ENCODE assay signal across 11 cellular contexts in the genomic region with DNA sequence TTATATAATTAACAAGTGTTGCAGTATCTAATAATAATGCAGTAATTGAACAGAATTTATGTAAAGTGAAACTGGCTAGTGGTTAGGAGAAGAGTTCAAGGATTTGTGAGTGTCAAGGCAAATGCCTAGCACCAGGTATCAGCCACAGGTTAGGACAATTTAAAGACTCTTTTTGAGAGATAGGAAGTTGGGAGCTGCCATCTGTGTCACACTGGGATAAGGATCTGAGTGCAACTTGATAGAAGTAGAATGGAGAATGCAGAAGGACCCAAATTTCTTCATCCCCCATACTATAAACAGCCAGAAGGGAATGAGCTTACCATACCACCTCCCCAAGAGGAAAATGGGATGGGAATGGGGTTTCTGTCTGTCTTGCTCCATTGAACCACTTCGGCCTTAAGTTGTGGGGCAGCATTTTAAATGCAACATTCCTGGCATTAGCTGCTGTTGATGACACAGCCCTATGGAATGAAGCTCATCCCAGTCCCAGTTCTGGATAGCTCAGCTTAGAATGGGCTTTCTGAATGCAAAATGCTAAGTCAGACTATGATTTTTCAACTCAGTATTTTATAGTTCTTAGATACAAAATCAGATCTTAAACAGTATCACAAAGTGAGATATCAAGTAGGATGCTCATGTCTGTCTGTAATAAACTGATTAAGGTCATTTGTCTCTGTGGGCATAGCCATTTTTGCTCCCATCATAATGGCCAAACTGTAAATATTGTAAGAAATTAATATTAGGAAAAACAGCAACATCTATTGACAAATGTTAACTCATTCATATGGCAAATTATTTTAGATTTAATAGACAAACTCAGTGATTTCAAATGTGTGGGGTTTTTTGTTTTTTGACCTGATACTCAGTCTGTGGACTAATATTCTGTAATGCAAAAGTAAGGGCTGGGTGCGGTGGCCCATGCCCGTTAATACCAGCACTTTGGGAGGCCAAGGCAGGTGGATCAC. TPM values are rescaled to one million over a fixed set of nuclear protein-coding genes. Genes with fewer than 3 reads are reported as not detected.
DNase-seq lines count a peak whose midpoint lies in the region; ATAC-seq, FAIRE-seq and TF ChIP-seq lines count a peak whose summit lies in the region.
"Had no signal": no experiment of that assay in that cellular context is flagged by ENCODE, and none has a peak within 500 bp of the region (broad histone marks: within the 10 kb centered on the region; RNA-seq: fewer than 3 reads in every experiment).

No MANE protein-coding gene starts in this region.

- no peaks in the 10 kb centered on the region for H3K27me3 ChIP-seq in RWPE2 (ENCODE audit: insufficient read depth, poor library complexity, severe bottlenecking)
- H3K27me3 ChIP-seq in fibroblast of lung (ENCODE audit: control insufficient read depth, insufficient read depth, low read length), result no peaks in the 10 kb centered on the region
- H3K27me3 ChIP-seq: sigmoid colon had no signal

- H3K4me1 ChIP-seq in RWPE2 (ENCODE audit: insufficient read depth, poor library complexity, severe bottlenecking), result peaks cover 10% of the 10 kb centered on the region
- peaks cover 7% of the 10 kb centered on the region for H3K4me1 ChIP-seq in fibroblast of lung (ENCODE audit: control insufficient read depth, extremely low read depth, insufficient read depth, low read length)

- H3K4me1 Mint-ChIP-seq in glutamatergic neuron (ENCODE audit: low read depth, unreplicated experiment), result peaks cover 2% of the 10 kb centered on the region

- H3K4me2 ChIP-seq in fibroblast of lung (ENCODE audit: extremely low read depth, insufficient read depth, low read length), result peak overlapping the region; percentile 52

- FAIRE-seq in H54 (lab: Jason Lieb, UNC), result peak; percentile 97

- H3K9me3 ChIP-seq in RWPE2 (ENCODE audit: severe bottlenecking), result peaks cover 2% of the 10 kb centered on the region
- no peaks in the 10 kb centered on the region for H3K9me3 ChIP-seq in fibroblast of lung (ENCODE audit: control insufficient read depth, insufficient read depth, low read depth, low read length)
- H3K9me3 ChIP-seq: left ventricle myocardium inferior, sigmoid colon had no signal

- H2AFZ ChIP-seq in fibroblast of lung (ENCODE audit: low read length), result peak overlapping the region; percentile 77

- TF ChIP-seq CTCF in RWPE2 (IDR thresholded peaks at IDR 0.05; ENCODE audit: poor library complexity, severe bottlenecking) (peak; percentile 51), fibroblast of lung (conservative IDR thresholded peaks at IDR 0.05 in 1 of 2, IDR thresholded peaks at IDR 0.05 in 1 of 2; ENCODE audit: low read depth in 1 of 2, low read length in 2 of 2) (no peak), retinal pigment epithelial cell (conservative IDR thresholded peaks at IDR 0.05; ENCODE audit: low read depth, low read length) (no peak), glutamatergic neuron (IDR thresholded peaks at IDR 0.05; ENCODE audit: partially characterized antibody, unreplicated experiment) (no peak)

- no peaks in the 10 kb centered on the region for H3K9me3 Mint-ChIP-seq in glutamatergic neuron (ENCODE audit: unreplicated experiment)

- no peak for TF ChIP-seq POLR2A in H54 (IDR thresholded peaks at IDR 0.05; ENCODE audit: low read depth, low read length)
- no peak for TF ChIP-seq POLR2A in erythroblast (IDR thresholded peaks at IDR 0.05; ENCODE audit: low read length)

- no peaks in the 10 kb centered on the region for H3K27me3 Mint-ChIP-seq in glutamatergic neuron (ENCODE audit: unreplicated experiment)

- H3K27ac ChIP-seq in RWPE2 (ENCODE audit: poor library complexity, severe bottlenecking) (peak overlapping the region; percentile 29), fibroblast of lung (ENCODE audit: insufficient read depth, low read length) (no peak overlapping the region), caudate nucleus (ENCODE audit: low read depth, low read length) (no peak overlapping the region)
- H3K27ac ChIP-seq: left ventricle myocardium inferior had no signal

- DNase-seq in H54 (ENCODE audit: insufficient read length, low spot score) (peak; percentile 49), RWPE2 (ENCODE audit: low spot score) (no peak), fibroblast of lung (ENCODE audit: low read depth in 2 of 2) (peak; percentile 83 to 88), retinal pigment epithelial cell (ENCODE audit: low read depth) (peak; percentile 24), caudate nucleus (lab: John Stamatoyannopoulos, UW) (no peak), glutamatergic neuron (no peak), erythroblast (lab: John Stamatoyannopoulos, UW) (no peak)
- DNase-seq: left ventricle myocardium inferior, NCI-H1436 treated with DMSO at 0.1 percent for 48 hours, sigmoid colon had no signal

- no peaks in the 10 kb centered on the region for H3K36me3 Mint-ChIP-seq in glutamatergic neuron (ENCODE audit: unreplicated experiment)

- H3K36me3 ChIP-seq in RWPE2 (ENCODE audit: low read depth) (no peaks in the 10 kb centered on the region), fibroblast of lung (ENCODE audit: control insufficient read depth, insufficient read depth, low read length) (no peaks in the 10 kb centered on the region)

- no peak overlapping the region for H3K4me3 Mint-ChIP-seq in glutamatergic neuron (ENCODE audit: unreplicated experiment)

- H3K4me3 ChIP-seq in RWPE2 (ENCODE audit: severe bottlenecking), result no peak overlapping the region
- H3K4me3 ChIP-seq in fibroblast of lung (replicated peaks in 1 of 4; ENCODE audit: control extremely low read depth in 1 of 4, insufficient read depth in 1 of 4, low read depth in 3 of 4, low read length in 4 of 4), result no peak overlapping the region
- no peak overlapping the region for H3K4me3 ChIP-seq in retinal pigment epithelial cell (ENCODE audit: low read length)
- H3K4me3 ChIP-seq: left ventricle myocardium inferior, sigmoid colon had no signal

- H3K27ac Mint-ChIP-seq in glutamatergic neuron (ENCODE audit: unreplicated experiment), result no peak overlapping the region

- no peak overlapping the region for H3K9ac ChIP-seq in fibroblast of lung (ENCODE audit: insufficient read depth, low read length)

- ATAC-seq in RWPE2 (ENCODE audit: low read depth), result peak; percentile 99
- no peak for ATAC-seq in GM21360 (IDR thresholded peaks at IDR 0.05; ENCODE audit: unreplicated experiment)

- H4K20me1 ChIP-seq in fibroblast of lung (ENCODE audit: control insufficient read depth, extremely low read depth, insufficient read depth, low read length), result no peaks in the 10 kb centered on the region

- no peaks in the 10 kb centered on the region for H3K79me2 ChIP-seq in fibroblast of lung (ENCODE audit: control insufficient read depth, insufficient read depth, low read length)

RNA-seq across cellular contexts. Expression of a gene that starts 44.0 kb away (rescaled TPM):
- total RNA-seq in fibroblast of lung (4.4 and 6.4 TPM in 2 replicates), glutamatergic neuron (ENCODE audit: unreplicated experiment) (51.1 TPM)
- polyA plus RNA-seq in fibroblast of lung, result 2.3 and 5.1 TPM in 2 replicates
- polyA plus RNA-seq in fibroblast of lung (2012), result 1.2 and 2.6 TPM in 2 replicates
- polyA minus RNA-seq in fibroblast of lung (ENCODE audit: low replicate concordance), result 0.52 and 2.2 TPM in 2 replicates

RNA-seq across cellular contexts. Expression of a gene that starts 47.3 kb away (rescaled TPM):
- total RNA-seq in fibroblast of lung, result 33.4 and 39.1 TPM in 2 replicates
- 24.5 and 29.2 TPM in 2 replicates for polyA plus RNA-seq in fibroblast of lung
- 21.8 and 26.5 TPM in 2 replicates for polyA plus RNA-seq in fibroblast of lung (2012)
- polyA minus RNA-seq in fibroblast of lung (ENCODE audit: low replicate concordance), result 0.35 and 1.3 TPM in 2 replicates
- total RNA-seq in glutamatergic neuron (ENCODE audit: unreplicated experiment), result 51.3 TPM

Comparison
In these comparisons a context has a peak if more than half of its experiments do, and no peak if none do; other contexts are left out.
1. DNase-seq: peak in H54 (single experiment), fibroblast of lung (2 of 2) and retinal pigment epithelial cell (single experiment); none in RWPE2 (single experiment), caudate nucleus (0 of 61), glutamatergic neuron (single experiment) and erythroblast (0 of 2).